25 cellular contexts compared by ENCODE assay signal in the genomic region with DNA sequence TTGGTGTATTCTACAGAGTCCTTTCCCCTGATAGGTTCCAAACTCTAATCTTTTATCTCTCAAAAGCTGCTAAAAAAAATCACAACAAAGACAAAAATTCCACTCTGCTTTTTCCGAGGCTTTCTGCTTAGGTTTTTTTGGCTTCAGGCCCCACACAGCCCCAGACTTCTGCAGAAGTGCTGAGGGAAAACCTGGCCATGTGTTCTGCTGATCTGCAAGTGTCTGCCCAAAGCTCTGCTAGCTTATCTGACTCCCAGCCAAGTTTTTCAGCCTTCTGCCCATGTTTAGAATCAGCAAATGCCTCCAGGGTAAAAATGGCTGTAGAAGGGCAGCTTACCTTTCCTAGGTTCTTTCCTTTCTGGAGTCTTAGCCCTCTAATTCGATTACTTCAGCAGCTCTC. TPM values are rescaled to one million over a fixed set of nuclear protein-coding genes. Genes with fewer than 3 reads are reported as not detected.
DNase-seq lines count a peak whose midpoint lies in the region; ATAC-seq and TF ChIP-seq lines count a peak whose summit lies in the region.
"Had no signal": no experiment of that assay in that cellular context is flagged by ENCODE, and none has a peak within 500 bp of the region (broad histone marks: within the 10 kb centered on the region; RNA-seq: fewer than 3 reads in every experiment).

No MANE protein-coding gene starts in this region.

- DNase-seq in DMS 273 treated with DMSO at 0.1 percent for 48 hours (lab: John Stamatoyannopoulos, UW) (peak; percentile 41), NCI-H446 treated with DMSO at 0.1 percent for 48 hours (lab: John Stamatoyannopoulos, UW) (peak; percentile 81), inferior parietal cortex (ENCODE audit: extremely low spot score) (peak; percentile 51), left lung (no peak), Caco-2 (no peak)
- DNase-seq: AML-193; CD8-positive, alpha-beta T cell; DMS153; DND-41; GOT3; HFFc6; Kasumi-1; NCI-H1092 treated with DMSO at 0.1 percent for 48 hours; NCI-H1436; NCI-H2029; NCI-H345; NCI-H524 treated with DMSO at 0.1 percent for 48 hours; NCI-H774 had no signal

- H3K36me3 Mint-ChIP-seq in Caco-2 (ENCODE audit: insufficient read depth, unreplicated experiment), result no peaks in the 10 kb centered on the region

- H3K27ac Mint-ChIP-seq in Caco-2 (ENCODE audit: unreplicated experiment), result no peak overlapping the region
- H3K27ac Mint-ChIP-seq: CD8-positive, alpha-beta T cell; HFFc6 had no signal

- H3K9me3 Mint-ChIP-seq in Caco-2 (ENCODE audit: unreplicated experiment), result peaks cover 39% of the 10 kb centered on the region

- H3K36me3 ChIP-seq in left lung (no peaks in the 10 kb centered on the region), Caco-2 (ENCODE audit: control insufficient read depth, insufficient read depth, low read length) (no peaks in the 10 kb centered on the region)
- H3K36me3 ChIP-seq: HAP-1 had no signal

- H3K27me3 ChIP-seq in left lung, result peaks cover 0 to 5% of the 10 kb centered on the region in 2 donors
- H3K27me3 ChIP-seq in Caco-2 (replicated peaks; ENCODE audit: control insufficient read depth, insufficient read depth, low read length), result no peaks in the 10 kb centered on the region

- CTCF ChIA-PET in Caco-2 (lab: Charles Lee), result no interaction called here

- ATAC-seq in left lung, result no peak
- ATAC-seq in GM21390 (IDR thresholded peaks at IDR 0.05; ENCODE audit: unreplicated experiment), result no peak
- ATAC-seq: A549; CD8-positive, alpha-beta T cell; K562; SK-N-SH treated with all-trans-retinoic acid at 6 μM for 48 hours had no signal

- H3K4me1 Mint-ChIP-seq in Caco-2 (ENCODE audit: low read depth, unreplicated experiment), result no peaks in the 10 kb centered on the region

- BruUV-seq in Caco-2 (replicated peaks; lab: Mats Ljungman, UMichigan), result no TSS peak

- intact Hi-C loops in left lung (cut with DNase I), result no loop called here
- intact Hi-C loops in Caco-2 (cut with micrococcal nuclease; ENCODE audit: unreplicated experiment), result no loop called here

- no peaks in the 10 kb centered on the region for H3K27me3 Mint-ChIP-seq in Caco-2 (ENCODE audit: insufficient read depth, unreplicated experiment)

- POLR2A ChIA-PET in Caco-2 (lab: Charles Lee), result no interaction called here

- H3K9me3 ChIP-seq in left lung (peaks cover 0 to 49% of the 10 kb centered on the region in 2 donors), Caco-2 (peaks cover 6% of the 10 kb centered on the region; the same call in 1 of the 2 replicates)
- H3K9me3 ChIP-seq: HAP-1 had no signal

- TF ChIP-seq CTCF in left lung (IDR thresholded peaks at IDR 0.05) (no peak), Caco-2 (IDR thresholded peaks at IDR 0.05; ENCODE audit: insufficient read depth in 1 of 2, low read depth in 1 of 2, low read length in 1 of 2, severe bottlenecking in 1 of 2, unreplicated experiment in 1 of 2) (no peak)

- H3K27ac ChIP-seq in temporal lobe (ENCODE audit: low read depth, low read length) (peak overlapping the region; percentile 38), left lung (no peak overlapping the region)
- H3K27ac ChIP-seq: A549, C4-2B had no signal

- no peaks in the 10 kb centered on the region for H3K4me1 ChIP-seq in left lung
- H3K4me1 ChIP-seq in Caco-2, result no peaks in the 10 kb centered on the region
- H3K4me1 ChIP-seq: A549, HAP-1 had no signal

- no peak overlapping the region for H3K4me3 Mint-ChIP-seq in Caco-2 (ENCODE audit: unreplicated experiment)
- H3K4me3 Mint-ChIP-seq: CD8-positive, alpha-beta T cell; HFFc6 had no signal

- no peak overlapping the region for H3K4me3 ChIP-seq in left lung
- H3K4me3 ChIP-seq in Caco-2 (ENCODE audit: low read depth, low read length), result no peak overlapping the region
- H3K4me3 ChIP-seq: A549, HAP-1, K562 had no signal

RNA-seq across cellular contexts. Expression of a gene that starts 28.4 kb away (rescaled TPM):
- total RNA-seq in temporal lobe (21.9 TPM), left lung (under 1 TPM; 0.05 to 0.12 TPM), Caco-2 (2022) (0.56 and 1.1 TPM in 2 replicates)
- total RNA-seq: HFFc6 had no signal

Comparison
In these comparisons a context has a peak if more than half of its experiments do, and no peak if none do; other contexts are left out.
1. DNase-seq: peak in DMS 273 treated with DMSO at 0.1 percent for 48 hours (single experiment), NCI-H446 treated with DMSO at 0.1 percent for 48 hours (single experiment) and inferior parietal cortex (single experiment); none in left lung (0 of 2) and Caco-2 (0 of 2).
2. RNA of a gene that starts 28.4 kb away (total RNA-seq): 21.9 TPM in temporal lobe (single experiment); 0.56 to 1.1 TPM in Caco-2 and 0.05 to 0.12 TPM in left lung; every median in the first group is over 10 times any median in the second.